In the genomic region with DNA sequence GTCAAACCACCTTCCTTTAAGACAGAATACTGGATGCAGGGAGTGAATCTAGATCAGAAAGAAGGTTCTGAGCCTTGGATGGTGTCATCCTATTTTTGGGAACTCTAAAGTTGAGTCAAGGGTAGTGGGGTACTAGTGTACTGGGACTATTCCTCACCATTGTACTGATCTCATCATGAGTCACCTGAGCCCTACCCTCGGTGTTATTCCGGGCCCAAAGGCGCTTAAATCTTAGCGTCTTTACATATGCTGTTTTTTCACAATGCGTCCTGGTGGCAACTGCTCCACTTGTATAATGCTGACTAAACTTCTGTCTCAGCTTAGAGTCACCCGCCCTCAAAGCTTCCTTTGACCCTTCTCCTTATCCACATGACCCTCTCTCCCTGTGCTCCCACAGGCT, we compare ENCODE assay signal across 21 cellular contexts. TPM values are rescaled to one million over a fixed set of nuclear protein-coding genes. Genes with fewer than 3 reads are reported as not detected.
DNase-seq lines count a peak whose midpoint lies in the region; ATAC-seq and TF ChIP-seq lines count a peak whose summit lies in the region.
"Had no signal": no experiment of that assay in that cellular context is flagged by ENCODE, and none has a peak within 500 bp of the region (broad histone marks: within the 10 kb centered on the region; RNA-seq: fewer than 3 reads in every experiment).

No MANE protein-coding gene starts in this region.

- H3K4me3 ChIP-seq in epithelial cell of esophagus (ENCODE audit: low read length) = no peak overlapping the region
- H3K4me3 ChIP-seq: BLaER1, SK-N-MC had no signal

- no peak for ATAC-seq in GM21529 (IDR thresholded peaks at IDR 0.05; ENCODE audit: unreplicated experiment)

- in situ Hi-C loops in GM13976 (cut with MboI; ENCODE audit: low sequenced_read_pairs, unreplicated experiment) = no loop called here

- TF ChIP-seq CTCF in epithelial cell of esophagus (IDR thresholded peaks at IDR 0.05; ENCODE audit: insufficient read depth, low read depth, low read length, missing control alignments) = no peak
- TF ChIP-seq CTCF in GM13976 (IDR thresholded peaks at IDR 0.05; ENCODE audit: borderline replicate concordance, control extremely low read depth, extremely low read depth, insufficient read depth, missing control alignments) = no peak

- DNase-seq in A172 (ENCODE audit: low spot score) = peak; percentile 35
- peak; percentile 78 for DNase-seq in HCEC 1CT
- DNase-seq in RKO (ENCODE audit: low spot score) = peak; percentile 83
- peak; percentile 11 for DNase-seq in epithelial cell of esophagus (ENCODE audit: low read depth)
- DNase-seq in NCI-H2029 (lab: John Stamatoyannopoulos, UW) = no peak
- DNase-seq in DMS79 (lab: John Stamatoyannopoulos, UW) = no peak
- DNase-seq in GM13976 (ENCODE audit: low spot score) = no peak
- DNase-seq: 8988T; CD4-positive, CD25-positive, alpha-beta regulatory T cell; DMS53; KBM-7; NCI-H1092 treated with DMSO at 0.1 percent for 48 hours; NCI-H1436; NCI-H187; NCI-H446; NCI-H524 treated with DMSO at 0.1 percent for 48 hours; NCI-H774; SHP77 treated with DMSO at 0.1 percent for 48 hours had no signal

RNA-seq across cellular contexts. Expression of gene PATE1, which starts 25.3 kb away (rescaled TPM):
- not detected in 2 replicates for total RNA-seq in A172 (2014; rRNA removed; shearing (Covaris generic))
- total RNA-seq: CD4-positive, CD25-positive, alpha-beta regulatory T cell had no signal

RNA-seq across cellular contexts. Expression of gene ACRV1, which starts 40.1 kb away (rescaled TPM):
- total RNA-seq in A172 (2014; rRNA removed; shearing (Covaris generic)) = not detected in 2 replicates
- total RNA-seq: CD4-positive, CD25-positive, alpha-beta regulatory T cell had no signal

RNA-seq across cellular contexts. Expression of gene PATE2, which starts 57.8 kb away (rescaled TPM):
- total RNA-seq in A172 (2014; rRNA removed; shearing (Covaris generic)) = not detected in 2 replicates
- total RNA-seq: CD4-positive, CD25-positive, alpha-beta regulatory T cell had no signal

Comparison
In these comparisons a context has a peak if more than half of its experiments do, and no peak if none do; other contexts are left out.
1. DNase-seq: peak in A172 (single experiment), HCEC 1CT (single experiment), RKO (single experiment) and epithelial cell of esophagus (single experiment); none in NCI-H2029 (single experiment), DMS79 (single experiment) and GM13976 (single experiment).